8 cellular contexts compared by ENCODE assay signal in genomic region chr3:53046171-53047170, GRCh38. TPM values are rescaled to one million over a fixed set of nuclear protein-coding genes. Genes with fewer than 3 reads are reported as not detected.
DNase-seq lines count a peak whose midpoint lies in the region; ATAC-seq and TF ChIP-seq lines count a peak whose summit lies in the region.

No MANE protein-coding gene starts in this region.

- peak overlapping the region; percentile 73 to 92 (median 88) for H3K4me3 Mint-ChIP-seq in naive thymus-derived CD4-positive, alpha-beta T cell

- no peaks in the 10 kb centered on the region for H3K9me3 ChIP-seq in esophagus squamous epithelium
- H3K9me3 ChIP-seq in naive thymus-derived CD4-positive, alpha-beta T cell (ENCODE audit: control insufficient read depth in 2 of 3, low read length in 3 of 3), result no peaks in the 10 kb centered on the region

- peak overlapping the region; percentile 77 to 94 (median 87) for H3K27ac Mint-ChIP-seq in naive thymus-derived CD4-positive, alpha-beta T cell

- peaks cover 17 to 45% (median 41%) of the 10 kb centered on the region in 7 donors for H3K4me1 Mint-ChIP-seq in naive thymus-derived CD4-positive, alpha-beta T cell

- 3 to 20% methylated on average over 5 of the region's 113 CpGs for WGBS in esophagus squamous epithelium, 2 donors

- peaks cover 0 to 31% (median 6%) of the 10 kb centered on the region in 3 donors for H3K4me1 ChIP-seq in esophagus squamous epithelium
- peaks cover 9 to 23% of the 10 kb centered on the region in 2 donors for H3K4me1 ChIP-seq in naive thymus-derived CD4-positive, alpha-beta T cell (ENCODE audit: control insufficient read depth in 2 of 2, insufficient read depth in 2 of 2, low read length in 2 of 2)

- H3K36me3 ChIP-seq in esophagus squamous epithelium, result no peaks in the 10 kb centered on the region
- no peaks in the 10 kb centered on the region for H3K36me3 ChIP-seq in naive thymus-derived CD4-positive, alpha-beta T cell (ENCODE audit: control insufficient read depth in 2 of 3, insufficient read depth in 3 of 3, low read length in 3 of 3)

- peaks cover 0 to 17% (median 0%) of the 10 kb centered on the region in 5 donors for H3K27me3 Mint-ChIP-seq in naive thymus-derived CD4-positive, alpha-beta T cell

- DNase-seq in GM13976 (ENCODE audit: low spot score) (peak; percentile 75), NCI-H82 treated with DMSO at 0.1 percent for 48 hours (lab: John Stamatoyannopoulos, UW; ENCODE audit: unreplicated experiment) (peak; percentile 3), activated T-cell treated with anti-CD3 and anti-CD28 coated beads for 24 hours (ENCODE audit: low read depth) (peak; percentile 32), esophagus squamous epithelium (lab: John Stamatoyannopoulos, UW) (no peak), NAMALWA (ENCODE audit: low spot score) (no peak)
- DNase-seq in naive thymus-derived CD4-positive, alpha-beta T cell, result peak; percentile 44 to 76 (median 62)
- DNase-seq in stimulated activated naive CD4-positive, alpha-beta T cell treated with Interleukin-2 at 50 U/mL for 16 hours (lab: John Stamatoyannopoulos, UW), result peak; percentile 57

- peak in 1 of 4 donors; percentile 7 for TF ChIP-seq POLR2A in esophagus squamous epithelium (IDR thresholded peaks at IDR 0.05)

- H3K36me3 Mint-ChIP-seq in naive thymus-derived CD4-positive, alpha-beta T cell, result peaks cover 0 to 6% (median 0%) of the 10 kb centered on the region in 5 donors

- CTCF ChIA-PET in naive thymus-derived CD4-positive, alpha-beta T cell (lab: Charles Lee), result interaction anchor here (0.6 to 1.7 kb wide), 4 partner anchors 23 to 115 kb away, joined by 3 to 4 read pairs (median 4); no protein-coding TSS in a partner anchor

- intact Hi-C loops in esophagus squamous epithelium (cut with DNase I), result no loop called here
- intact Hi-C loops in naive thymus-derived CD4-positive, alpha-beta T cell (cut with micrococcal nuclease), result loop anchor here (1.0 to 10.0 kb wide), 14 partner anchors 26 to 1662 kb away; partner anchors contain the start of genes NEK4 (in 2 of the 2), STIMATE (in 2 of the 2), DUSP7 (in 1 of the 2) and ITIH1 (in 1 of the 2)

- no peaks in the 10 kb centered on the region for H3K27me3 ChIP-seq in esophagus squamous epithelium
- H3K27me3 ChIP-seq in naive thymus-derived CD4-positive, alpha-beta T cell (ENCODE audit: control insufficient read depth in 2 of 2, insufficient read depth in 2 of 2, low read length in 2 of 2), result no peaks in the 10 kb centered on the region

- POLR2A ChIA-PET in naive thymus-derived CD4-positive, alpha-beta T cell (lab: Charles Lee), result interaction anchor here (0.5 to 6.7 kb wide), 17 partner anchors 13 to 510 kb away, joined by 3 to 102 read pairs (median 5); partner anchors contain the start of genes NEK4, RFT1 and UQCC5

- peak; percentile 38 for ATAC-seq in HG02759 (IDR thresholded peaks at IDR 0.05; ENCODE audit: unreplicated experiment)
- peak; percentile 63 for ATAC-seq in naive thymus-derived CD4-positive, alpha-beta T cell

- peak overlapping the region; percentile 85 to 95 (median 89) for H3K4me3 ChIP-seq in esophagus squamous epithelium
- H3K4me3 ChIP-seq in naive thymus-derived CD4-positive, alpha-beta T cell (ENCODE audit: low read length), result peak overlapping the region; percentile 68

- peak overlapping the region; percentile 91 to 97 (median 94) for H3K27ac ChIP-seq in esophagus squamous epithelium
- peak overlapping the region; percentile 84 for H3K27ac ChIP-seq in naive thymus-derived CD4-positive, alpha-beta T cell (ENCODE audit: low read depth, low read length)

- peak; percentile 60 for TF ChIP-seq CTCF in GM13976 (IDR thresholded peaks at IDR 0.05; ENCODE audit: borderline replicate concordance, control extremely low read depth, extremely low read depth, insufficient read depth, missing control alignments)
- TF ChIP-seq CTCF in esophagus squamous epithelium (IDR thresholded peaks at IDR 0.05), result peak; percentile 26 to 58 (median 46)

- in situ Hi-C loops in GM13976 (cut with MboI; ENCODE audit: low sequenced_read_pairs, unreplicated experiment), result no loop called here

- peaks cover 0 to 4% (median 0%) of the 10 kb centered on the region in 11 donors for H3K9me3 Mint-ChIP-seq in naive thymus-derived CD4-positive, alpha-beta T cell

RNA-seq across cellular contexts. Expression of gene SFMBT1, which starts 0.6 kb away (rescaled TPM):
- 10 to 100 TPM in 2 of 4 donors, 1 to 10 TPM in 2; 6.6 to 26.7 (median 9.4) TPM for total RNA-seq in esophagus squamous epithelium
- 10 to 100 TPM; 28.4 to 47.1 (median 39.0) TPM for total RNA-seq in naive thymus-derived CD4-positive, alpha-beta T cell
- polyA plus RNA-seq in naive thymus-derived CD4-positive, alpha-beta T cell, result 10 to 100 TPM in 1 of 2 donors, 1 to 10 TPM in 1; 9.9 to 25.3 TPM

Comparison
In these comparisons a context has a peak if more than half of its experiments do, and no peak if none do; other contexts are left out.
1. DNase-seq: peak in GM13976 (single experiment), NCI-H82 treated with DMSO at 0.1 percent for 48 hours (single experiment), activated T-cell treated with anti-CD3 and anti-CD28 coated beads for 24 hours (single experiment), naive thymus-derived CD4-positive, alpha-beta T cell (9 of 9) and stimulated activated naive CD4-positive, alpha-beta T cell treated with Interleukin-2 at 50 U/mL for 16 hours (single experiment); none in esophagus squamous epithelium (single experiment) and NAMALWA (single experiment).